8 cellular contexts compared by ENCODE assay signal in the genomic region with DNA sequence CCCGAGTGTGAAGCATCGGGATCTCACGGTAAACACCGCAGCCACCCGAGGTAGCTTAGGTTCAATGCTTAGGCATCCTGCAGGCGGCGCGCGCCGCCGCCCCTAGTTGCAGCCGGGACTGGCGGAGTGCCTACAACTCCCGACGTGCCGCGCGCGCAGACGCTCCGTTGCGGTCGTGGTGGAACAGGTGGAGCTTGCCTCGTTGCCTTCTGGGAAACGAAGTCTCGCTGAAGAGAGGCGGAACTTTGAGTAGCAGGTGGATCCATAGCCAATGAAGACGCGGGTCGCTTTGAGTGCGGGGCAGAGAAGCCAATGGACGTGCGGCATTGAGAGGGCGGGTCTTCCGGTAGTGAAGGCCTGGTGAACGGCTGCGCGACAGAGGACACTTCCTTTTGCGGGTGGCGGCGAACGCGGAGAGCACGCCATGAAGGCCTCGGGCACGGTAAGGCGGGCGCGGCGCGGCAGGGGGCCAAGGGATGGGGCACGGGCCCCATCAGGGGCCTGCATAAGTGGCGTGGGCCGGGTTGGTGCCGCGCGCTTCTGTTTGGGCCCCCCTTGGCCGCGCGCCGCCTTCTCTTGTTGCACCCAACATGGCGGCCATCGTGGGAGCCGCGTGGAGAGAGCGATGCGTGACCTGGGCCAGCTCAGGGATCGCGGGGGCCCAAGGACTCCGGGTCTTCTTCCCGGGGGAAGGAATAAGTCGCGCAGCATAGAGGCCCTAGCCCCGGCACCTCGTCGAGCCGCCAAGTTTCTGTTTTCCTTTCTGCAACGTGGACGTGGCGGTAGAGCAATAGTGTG. TPM values are rescaled to one million over a fixed set of nuclear protein-coding genes. Genes with fewer than 3 reads are reported as not detected.
DNase-seq lines count a peak whose midpoint lies in the region; ATAC-seq and TF ChIP-seq lines count a peak whose summit lies in the region.

A gene (plus strand): TSS at position 378 of the 798 bp plus-strand sequence. CDS start 47 bp downstream, at position 425.

- H3K27ac ChIP-seq in esophagus (ENCODE audit: low read depth in 2 of 2, low read length in 1 of 2): peak within 1 kb of the TSS; percentile 53 to 82
- H3K27ac ChIP-seq in muscle layer of colon (ENCODE audit: low read depth, low read length): peak within 1 kb of the TSS; percentile 90

- H3K27me3 Mint-ChIP-seq in activated T-cell treated with anti-CD3 and anti-CD28 coated beads, Interleukin-2, amount 50 U/mL, for 4 hours (ENCODE audit: low read depth): no peaks in the 10 kb centered on the region

- H3K4me3 Mint-ChIP-seq in activated T-cell treated with anti-CD3 and anti-CD28 coated beads, Interleukin-2, amount 50 U/mL, for 4 hours: peak within 1 kb of the TSS; percentile 99

- no peaks in the 10 kb centered on the region for H3K27me3 ChIP-seq in esophagus (ENCODE audit: control insufficient read depth in 1 of 2, insufficient read depth in 2 of 2, low read length in 2 of 2)
- H3K27me3 ChIP-seq in muscle layer of colon (ENCODE audit: control insufficient read depth in 1 of 2, insufficient read depth in 2 of 2, low read length in 2 of 2): no peaks in the 10 kb centered on the region

- in situ Hi-C loops in KBM-7 (cut with MboI; ENCODE audit: low pct_unique_long_range_greater_than_20kb, low sequenced_read_pairs): no loop called here

- peak; percentile 91 for ATAC-seq in GM21619 (IDR thresholded peaks at IDR 0.05; ENCODE audit: unreplicated experiment)
- peak; percentile 86 to 88 for ATAC-seq in activated T-cell treated with anti-CD3 and anti-CD28 coated beads, Interleukin-2, amount 50 U/mL, for 4 hours

- H3K4me1 Mint-ChIP-seq in activated T-cell treated with anti-CD3 and anti-CD28 coated beads, Interleukin-2, amount 50 U/mL, for 4 hours (ENCODE audit: low read depth): peaks cover 33% of the 10 kb centered on the region

- peak within 1 kb of the TSS; percentile 96 for H3K9ac ChIP-seq in muscle layer of colon (ENCODE audit: low read length)

- 0% methylated on average over 70 to 80 of the region's 80 CpGs for WGBS in esophagus, 2 donors

- H3K4me1 ChIP-seq in esophagus (ENCODE audit: control insufficient read depth in 2 of 2, insufficient read depth in 2 of 2, low read length in 1 of 2) (peaks cover 11 to 22% of the 10 kb centered on the region in 2 donors), muscle layer of colon (ENCODE audit: insufficient read depth, low read length) (peaks cover 17% of the 10 kb centered on the region)

- H3K4me3 ChIP-seq in esophagus (ENCODE audit: low read depth in 1 of 2, low read length in 2 of 2) (peak within 1 kb of the TSS; percentile 80 to 95), muscle layer of colon (ENCODE audit: low read depth in 1 of 2, low read length in 2 of 2) (peak within 1 kb of the TSS; percentile 96 to 100)

- H3K9me3 ChIP-seq in esophagus (ENCODE audit: control insufficient read depth in 2 of 2, insufficient read depth in 1 of 2, low read depth in 1 of 2, low read length in 1 of 2): no peaks in the 10 kb centered on the region
- no peaks in the 10 kb centered on the region for H3K9me3 ChIP-seq in muscle layer of colon (ENCODE audit: low read length)

- H3K9me3 Mint-ChIP-seq in activated T-cell treated with anti-CD3 and anti-CD28 coated beads, Interleukin-2, amount 50 U/mL, for 4 hours: no peaks in the 10 kb centered on the region

- DNase-seq in DMS53 treated with DMSO at 0.1 percent for 48 hours (lab: John Stamatoyannopoulos, UW; ENCODE audit: unreplicated experiment) (peak; percentile 96), KBM-7 (peak; percentile 99)
- DNase-seq in activated T-cell treated with anti-CD3 and anti-CD28 coated beads, Interleukin-2, amount 50 U/mL, for 4 hours: peak; percentile 98
- DNase-seq in stimulated activated CD8-positive, alpha-beta memory T cell treated with anti-CD3 and anti-CD28 coated beads, Interleukin-7, amount 100 ng/mL, for 4 hours (ENCODE audit: low read depth in 2 of 2): peak; percentile 99

- H3K36me3 ChIP-seq in esophagus (ENCODE audit: control insufficient read depth in 2 of 2, insufficient read depth in 2 of 2, low read length in 1 of 2) (peaks cover 15 to 30% of the 10 kb centered on the region in 2 donors), muscle layer of colon (ENCODE audit: insufficient read depth, low read length) (peaks cover 30% of the 10 kb centered on the region)

- H3K36me3 Mint-ChIP-seq in activated T-cell treated with anti-CD3 and anti-CD28 coated beads, Interleukin-2, amount 50 U/mL, for 4 hours (ENCODE audit: insufficient read depth): peaks cover 41% of the 10 kb centered on the region

TF ChIP-seq in PFSK-1, 5 proteins besides CTCF, POLR2A, EP300 and RAD21:
- TF ChIP-seq TAF1 (IDR thresholded peaks at IDR 0.05; ENCODE audit: borderline replicate concordance, insufficient read depth, low read length): peak; percentile 98
- peak; percentile 92 for TF ChIP-seq FOXP2 (optimal IDR thresholded peaks at IDR 0.05; ENCODE audit: borderline replicate concordance, extremely low read depth, extremely low read length, insufficient read depth)
- peak; percentile 92 for TF ChIP-seq POLR2AphosphoS5 (IDR thresholded peaks at IDR 0.05; ENCODE audit: low read depth, low read length)
- TF ChIP-seq, protein P1, sequence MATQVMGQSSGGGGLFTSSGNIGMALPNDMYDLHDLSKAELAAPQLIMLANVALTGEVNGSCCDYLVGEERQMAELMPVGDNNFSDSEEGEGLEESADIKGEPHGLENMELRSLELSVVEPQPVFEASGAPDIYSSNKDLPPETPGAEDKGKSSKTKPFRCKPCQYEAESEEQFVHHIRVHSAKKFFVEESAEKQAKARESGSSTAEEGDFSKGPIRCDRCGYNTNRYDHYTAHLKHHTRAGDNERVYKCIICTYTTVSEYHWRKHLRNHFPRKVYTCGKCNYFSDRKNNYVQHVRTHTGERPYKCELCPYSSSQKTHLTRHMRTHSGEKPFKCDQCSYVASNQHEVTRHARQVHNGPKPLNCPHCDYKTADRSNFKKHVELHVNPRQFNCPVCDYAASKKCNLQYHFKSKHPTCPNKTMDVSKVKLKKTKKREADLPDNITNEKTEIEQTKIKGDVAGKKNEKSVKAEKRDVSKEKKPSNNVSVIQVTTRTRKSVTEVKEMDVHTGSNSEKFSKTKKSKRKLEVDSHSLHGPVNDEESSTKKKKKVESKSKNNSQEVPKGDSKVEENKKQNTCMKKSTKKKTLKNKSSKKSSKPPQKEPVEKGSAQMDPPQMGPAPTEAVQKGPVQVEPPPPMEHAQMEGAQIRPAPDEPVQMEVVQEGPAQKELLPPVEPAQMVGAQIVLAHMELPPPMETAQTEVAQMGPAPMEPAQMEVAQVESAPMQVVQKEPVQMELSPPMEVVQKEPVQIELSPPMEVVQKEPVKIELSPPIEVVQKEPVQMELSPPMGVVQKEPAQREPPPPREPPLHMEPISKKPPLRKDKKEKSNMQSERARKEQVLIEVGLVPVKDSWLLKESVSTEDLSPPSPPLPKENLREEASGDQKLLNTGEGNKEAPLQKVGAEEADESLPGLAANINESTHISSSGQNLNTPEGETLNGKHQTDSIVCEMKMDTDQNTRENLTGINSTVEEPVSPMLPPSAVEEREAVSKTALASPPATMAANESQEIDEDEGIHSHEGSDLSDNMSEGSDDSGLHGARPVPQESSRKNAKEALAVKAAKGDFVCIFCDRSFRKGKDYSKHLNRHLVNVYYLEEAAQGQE (IDR thresholded peaks at IDR 0.05; ENCODE audit: insufficient read depth in 1 of 2, low read depth in 2 of 2, low read length in 2 of 2): no peak; a peak in 1 of 4 replicates
TF ChIP-seq in PFSK-1: peak in this region for 3.

RNA-seq across cellular contexts. Expression of the gene that starts here (rescaled TPM):
- polyA plus RNA-seq in PFSK-1 (2012; ENCODE audit: insufficient read length, low read depth): 5,704 TPM
- total RNA-seq in activated T-cell treated with anti-CD3 and anti-CD28 coated beads, Interleukin-2, amount 50 U/mL, for 4 hours: 1,000 to 10,000 TPM; 4,001 to 4,060 (median 4,048) TPM
- 1,000 to 10,000 TPM; 1,368 to 2,485 TPM for polyA plus RNA-seq in esophagus

Comparison
In these comparisons a context has a peak if more than half of its experiments do, and no peak if none do; other contexts are left out.
1. Peak in every context shown above with its lines: DNase-seq, ATAC-seq, H3K4me3 ChIP-seq and H3K27ac ChIP-seq.